In genomic region chr5:133754575-133755169, GRCh38 we compare ENCODE assay signal across 9 cellular contexts.
DNase-seq lines count a peak whose midpoint lies in the region; ATAC-seq, FAIRE-seq and TF ChIP-seq lines count a peak whose summit lies in the region.
"Had no signal": no experiment of that assay in that cellular context is flagged by ENCODE, and none has a peak within 500 bp of the region (broad histone marks: within the 10 kb centered on the region; RNA-seq: fewer than 3 reads in every experiment).

No MANE protein-coding gene starts in this region.

- TF ChIP-seq EP300 in HepG2 (IDR thresholded peaks at IDR 0.05; ENCODE audit: low read depth in 2 of 2, low read length in 2 of 2) (no peak), HepG2 (CRISPR knock-in tag; IDR thresholded peaks at IDR 0.05; ENCODE audit: borderline replicate concordance) (no peak)

- TF ChIP-seq RAD21 in HepG2 (CRISPR knock-in tag; IDR thresholded peaks at IDR 0.05), result no peak

- no peaks in the 10 kb centered on the region for H3K36me3 ChIP-seq in right atrium auricular region
- no peaks in the 10 kb centered on the region for H3K36me3 ChIP-seq in HepG2 (replicated peaks in 1 of 2; ENCODE audit: control insufficient read depth in 1 of 2, insufficient read depth in 2 of 2, low read length in 2 of 2)
- no peaks in the 10 kb centered on the region for H3K36me3 ChIP-seq in CD4-positive, alpha-beta memory T cell (ENCODE audit: insufficient read depth, low read length)

- no peak for TF ChIP-seq POLR2A in HepG2 (IDR thresholded peaks at IDR 0.05; ENCODE audit: insufficient read depth in 1 of 2, low read depth in 2 of 2, low read length in 2 of 2)

- in situ Hi-C loops in HepG2 (cut with HindIII; ENCODE audit: extremely low pct_ligation_motif_present, low pct_unique_long_range_greater_than_20kb), result no loop called here

- H3K27ac ChIP-seq in right atrium auricular region, result no peak overlapping the region
- no peak overlapping the region for H3K27ac ChIP-seq in HepG2 (ENCODE audit: extremely low read length, insufficient read depth, low read length)
- no peak overlapping the region for H3K27ac ChIP-seq in CD4-positive, alpha-beta memory T cell (ENCODE audit: low read depth, low read length)

- H3K27ac Mint-ChIP-seq in CD4-positive, alpha-beta memory T cell, result peak overlapping the region in 1 of 7 donors; percentile 13

- H3K4me1 ChIP-seq in right atrium auricular region (no peaks in the 10 kb centered on the region), HepG2 (ENCODE audit: insufficient read depth, low read length) (no peaks in the 10 kb centered on the region)
- no peaks in the 10 kb centered on the region for H3K4me1 ChIP-seq in CD4-positive, alpha-beta memory T cell (ENCODE audit: insufficient read depth, low read length)

- H3K27me3 Mint-ChIP-seq in CD4-positive, alpha-beta memory T cell, result peaks cover 12 to 27% of the 10 kb centered on the region in 2 donors

- H3K9me3 ChIP-seq in right atrium auricular region (no peaks in the 10 kb centered on the region), HepG2 (ENCODE audit: low read length) (no peaks in the 10 kb centered on the region)
- H3K9me3 ChIP-seq in CD4-positive, alpha-beta memory T cell (ENCODE audit: control insufficient read depth in 1 of 2, low read length in 2 of 2), result no peaks in the 10 kb centered on the region

- no peaks in the 10 kb centered on the region for H3K4me1 Mint-ChIP-seq in CD4-positive, alpha-beta memory T cell
- H3K4me1 Mint-ChIP-seq: central memory CD8-positive, alpha-beta T cell had no signal

- no peaks in the 10 kb centered on the region for H3K9me3 Mint-ChIP-seq in CD4-positive, alpha-beta memory T cell
- H3K9me3 Mint-ChIP-seq: central memory CD8-positive, alpha-beta T cell had no signal

- no peaks in the 10 kb centered on the region for H4K20me1 ChIP-seq in HepG2 (ENCODE audit: insufficient read depth, low read length)

- H2AFZ ChIP-seq in HepG2 (ENCODE audit: low read length), result no peak overlapping the region

- no peaks in the 10 kb centered on the region for H3K79me2 ChIP-seq in HepG2 (ENCODE audit: insufficient read depth, low read length)

- FAIRE-seq in HepG2 (lab: Jason Lieb, UNC), result peak; percentile 40

- POLR2A ChIA-PET in HepG2 (lab: Yijun Ruan, JAX), result no interaction called here
- POLR2A ChIA-PET in CD4-positive, alpha-beta memory T cell (lab: Charles Lee; ENCODE audit: partially characterized antibody), result no interaction called here

- CTCF ChIA-PET in HepG2 (lab: Yijun Ruan, JAX; ENCODE audit: low intra/inter-chr PET ratio, low total read pairs), result interaction anchor here (1.3 kb wide), 1 partner anchor 190 kb away, joined by 5 read pairs; no protein-coding TSS in a partner anchor
- CTCF ChIA-PET in CD4-positive, alpha-beta memory T cell (lab: Charles Lee; ENCODE audit: partially characterized antibody), result interaction anchor here (0.7 kb wide), 1 partner anchor 297 kb away, joined by 3 read pairs; no protein-coding TSS in a partner anchor

- BruUV-seq in HepG2 (replicated peaks; lab: Mats Ljungman, UMichigan), result no TSS peak

- H3K4me3 ChIP-seq in right atrium auricular region, result no peak overlapping the region
- H3K4me3 ChIP-seq in HepG2 (replicated peaks in 1 of 3; ENCODE audit: insufficient read depth in 1 of 3, low read depth in 2 of 3, low read length in 3 of 3), result no peak overlapping the region
- H3K4me3 ChIP-seq in CD4-positive, alpha-beta memory T cell (ENCODE audit: low read length in 2 of 2), result no peak overlapping the region

- intact Hi-C loops in Right ventricle myocardium superior (cut with DNase I), result loop anchor here (5.0 kb wide), 1 partner anchor 113 kb away; no protein-coding TSS in a partner anchor
- intact Hi-C loops in HepG2 (cut with micrococcal nuclease; ENCODE audit: unreplicated experiment), result loop anchor here (10.0 kb wide), 1 partner anchor 190 kb away; no protein-coding TSS in a partner anchor
- intact Hi-C loops in CD4-positive, alpha-beta memory T cell (cut with micrococcal nuclease), result no loop called here

- H3K36me3 Mint-ChIP-seq in CD4-positive, alpha-beta memory T cell, result no peaks in the 10 kb centered on the region

- no peak overlapping the region for H3K4me3 Mint-ChIP-seq in CD4-positive, alpha-beta memory T cell
- H3K4me3 Mint-ChIP-seq: central memory CD8-positive, alpha-beta T cell had no signal

- ATAC-seq in Right ventricle myocardium superior (ENCODE audit: poor library complexity), result peak; percentile 60
- peak; percentile 83 for ATAC-seq in HepG2
- no peak for ATAC-seq in HG02759 (IDR thresholded peaks at IDR 0.05; ENCODE audit: unreplicated experiment)

- TF ChIP-seq CTCF in right atrium auricular region (IDR thresholded peaks at IDR 0.05) (peak in 1 of 2 donors; percentile 68), HepG2 (CRISPR knock-in tag; IDR thresholded peaks at IDR 0.05) (peak; percentile 68)

- no peak overlapping the region for H3K9ac ChIP-seq in HepG2 (ENCODE audit: insufficient read depth, low read depth, low read length)

- WGBS in HepG2 (ENCODE audit: low lambda C conversion rate), result 0% methylated on average over 5 of the region's 5 CpGs

- DNase-seq in Right ventricle myocardium superior, result no peak
- DNase-seq in right atrium auricular region (ENCODE audit: low spot score), result no peak
- DNase-seq in NCI-H1092 (lab: John Stamatoyannopoulos, UW), result peak; percentile 11
- DNase-seq in astrocyte of the hippocampus (ENCODE audit: low read depth, low spot score), result peak; percentile 36
- DNase-seq in HepG2 (ENCODE audit: low spot score), result peak; percentile 28
- no peak for DNase-seq in NCI-H2081 treated with DMSO at 0.1 percent for 48 hours (lab: John Stamatoyannopoulos, UW)
- DNase-seq in CD4-positive, alpha-beta memory T cell, result no peak

- no peak overlapping the region for H3K4me2 ChIP-seq in HepG2 (ENCODE audit: low read depth, low read length)

- H3K27me3 ChIP-seq in right atrium auricular region (no peaks in the 10 kb centered on the region), HepG2 (ENCODE audit: control insufficient read depth in 1 of 2, insufficient read depth in 2 of 2, low read length in 2 of 2) (no peaks in the 10 kb centered on the region)
- no peaks in the 10 kb centered on the region for H3K27me3 ChIP-seq in CD4-positive, alpha-beta memory T cell (ENCODE audit: insufficient read depth, low read length)

TF ChIP-seq in HepG2, 621 proteins besides CTCF, POLR2A, EP300 and RAD21:
- TF ChIP-seq NFIC (IDR thresholded peaks at IDR 0.05; ENCODE audit: low read length), result no peak
- no peak for TF ChIP-seq ISX (CRISPR knock-in tag; conservative IDR thresholded peaks at IDR 0.05)
- TF ChIP-seq STAG1 (CRISPR knock-in tag; IDR thresholded peaks at IDR 0.05), result peak; percentile 40
- TF ChIP-seq ZNF143 (CRISPR knock-in tag; IDR thresholded peaks at IDR 0.05), result no peak
- peak; percentile 43; the same call in 1 of the 2 replicates for TF ChIP-seq SMC3 (IDR thresholded peaks at IDR 0.05; ENCODE audit: low read length)
- TF ChIP-seq MTA1 (CRISPR knock-in tag; IDR thresholded peaks at IDR 0.05; ENCODE audit: borderline replicate concordance), result no peak

Comparison
In these comparisons a context has a peak if more than half of its experiments do, and no peak if none do; other contexts are left out.
1. DNase-seq: peak in NCI-H1092 (single experiment), astrocyte of the hippocampus (single experiment) and HepG2 (single experiment); none in Right ventricle myocardium superior (single experiment), right atrium auricular region (single experiment), NCI-H2081 treated with DMSO at 0.1 percent for 48 hours (single experiment) and CD4-positive, alpha-beta memory T cell (0 of 5).